In genomic region chr18:8776544-8776943, GRCh38 we compare ENCODE assay signal across 1 cellular context.
TF ChIP-seq lines count a peak whose summit lies in the region.

No MANE protein-coding gene starts in this region.

TF ChIP-seq in HEK293, 187 proteins besides CTCF, POLR2A, EP300 and RAD21 (continued from another document):
- TF ChIP-seq REST (tag by site-specific recombination; IDR thresholded peaks at IDR 0.05) (peak; percentile 35; the same call in 1 of the 2 replicates), ZNF626 (tag by site-specific recombination; IDR thresholded peaks at IDR 0.05) (no peak), BCL11A (tag by site-specific recombination; IDR thresholded peaks at IDR 0.05; ENCODE audit: low read depth) (no peak), ZNF549 (tag by site-specific recombination; IDR thresholded peaks at IDR 0.05) (no peak), ZNF394 (tag by site-specific recombination; IDR thresholded peaks at IDR 0.05; ENCODE audit: borderline replicate concordance) (peak; percentile 92), ZNF510 (tag by site-specific recombination; IDR thresholded peaks at IDR 0.05; ENCODE audit: insufficient replicate concordance) (peak; percentile 36), ZNF791 (tag by site-specific recombination; IDR thresholded peaks at IDR 0.05) (0 out of 2 replicates have a peak, but pooled peaks have one; percentile 29), ZNF266 (tag by site-specific recombination; IDR thresholded peaks at IDR 0.05; ENCODE audit: low read depth) (peak; percentile 53; the same call in 1 of the 2 replicates), ZNF785 (tag by site-specific recombination; IDR thresholded peaks at IDR 0.05) (no peak), ZNF214 (tag by site-specific recombination; IDR thresholded peaks at IDR 0.05; ENCODE audit: borderline replicate concordance) (no peak), ZNF354C (tag by site-specific recombination; IDR thresholded peaks at IDR 0.05; ENCODE audit: borderline replicate concordance, low read depth) (no peak), ZNF501 (tag by site-specific recombination; IDR thresholded peaks at IDR 0.05) (peak; percentile 68; the same call in 1 of the 2 replicates), ZFP37 (tag by site-specific recombination; IDR thresholded peaks at IDR 0.05) (no peak), REPIN1 (tag by site-specific recombination; IDR thresholded peaks at IDR 0.05; ENCODE audit: low read depth) (no peak), ZNF449 (tag by site-specific recombination; IDR thresholded peaks at IDR 0.05) (no peak), HIC1 (tag by site-specific recombination; IDR thresholded peaks at IDR 0.05) (no peak), ZNF114 (tag by site-specific recombination; IDR thresholded peaks at IDR 0.05) (no peak), ZBTB11 (tag by site-specific recombination; conservative IDR thresholded peaks at IDR 0.05; ENCODE audit: low read depth) (peak; percentile 79), ZNF155 (tag by site-specific recombination; IDR thresholded peaks at IDR 0.05) (no peak), ZNF26 (tag by site-specific recombination; IDR thresholded peaks at IDR 0.05) (no peak), ZNF580 (tag by site-specific recombination; IDR thresholded peaks at IDR 0.05) (no peak), SETDB1 (IDR thresholded peaks at IDR 0.05; ENCODE audit: insufficient read length, low read length) (no peak), ZFHX2 (tag by site-specific recombination; conservative IDR thresholded peaks at IDR 0.05) (no peak), HOXD13 (CRISPR knock-in tag; IDR thresholded peaks at IDR 0.05; ENCODE audit: borderline replicate concordance) (no peak)
